23 cellular contexts compared by ENCODE assay signal in the genomic region with DNA sequence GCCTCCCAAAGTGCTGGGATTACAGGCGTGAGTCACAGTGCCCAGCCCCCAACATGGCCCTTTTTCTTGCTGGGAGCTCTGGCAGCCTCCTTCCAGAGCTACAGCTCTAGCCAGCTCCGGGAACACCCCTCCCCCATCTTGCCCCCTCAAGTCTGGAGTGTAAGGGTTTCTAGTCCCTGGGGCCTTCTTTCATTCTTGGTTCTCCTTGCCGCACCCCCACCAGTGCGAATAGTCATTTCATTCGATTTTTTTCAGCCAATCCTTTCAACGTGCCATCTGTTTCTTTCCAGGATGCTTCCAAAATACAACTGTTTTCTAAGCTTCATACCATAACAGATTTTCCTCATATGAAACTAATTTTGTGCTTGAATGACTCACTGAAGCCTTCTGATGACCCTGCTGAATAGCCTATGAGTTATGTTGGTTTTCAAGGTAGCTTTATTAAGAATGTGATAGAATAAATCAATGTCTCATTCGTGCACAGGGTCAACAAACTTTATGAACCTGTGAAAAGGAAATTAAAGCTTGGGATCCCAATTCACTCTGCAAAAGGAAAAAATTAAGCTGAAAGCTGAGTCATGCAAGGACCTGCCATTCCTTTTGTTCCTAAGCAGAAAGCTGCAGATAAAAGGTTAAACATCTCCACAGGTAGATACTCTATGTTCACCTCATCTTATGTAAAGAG. TPM values are rescaled to one million over a fixed set of nuclear protein-coding genes. Genes with fewer than 3 reads are reported as not detected.
DNase-seq lines count a peak whose midpoint lies in the region; ATAC-seq and TF ChIP-seq lines count a peak whose summit lies in the region.
"Had no signal": no experiment of that assay in that cellular context is flagged by ENCODE, and none has a peak within 500 bp of the region (broad histone marks: within the 10 kb centered on the region; RNA-seq: fewer than 3 reads in every experiment).

No MANE protein-coding gene starts in this region.

- H3K36me3 ChIP-seq in fibroblast of lung (ENCODE audit: control insufficient read depth, insufficient read depth, low read length), result no peaks in the 10 kb centered on the region
- H3K36me3 ChIP-seq in neuron (ENCODE audit: insufficient read depth, low read length), result no peaks in the 10 kb centered on the region
- no peaks in the 10 kb centered on the region for H3K36me3 ChIP-seq in mucosa of descending colon (ENCODE audit: low read depth)
- H3K36me3 ChIP-seq: BLaER1 treated with 17β-estradiol and CSF1 and Interleukin-3, amounts not matched to agents 10 nM and 100 nM; upper lobe of left lung had no signal

- no peaks in the 10 kb centered on the region for H3K79me2 ChIP-seq in fibroblast of lung (ENCODE audit: control insufficient read depth, insufficient read depth, low read length)

- H3K9ac ChIP-seq in fibroblast of lung (ENCODE audit: insufficient read depth, low read length), result no peak overlapping the region
- H3K9ac ChIP-seq: BLaER1 treated with 17β-estradiol and CSF1 and Interleukin-3, amounts not matched to agents 10 nM and 100 nM had no signal

- no peaks in the 10 kb centered on the region for H3K4me1 ChIP-seq in fibroblast of lung (ENCODE audit: control insufficient read depth, extremely low read depth, insufficient read depth, low read length)
- peaks cover 2% of the 10 kb centered on the region for H3K4me1 ChIP-seq in neuron (ENCODE audit: insufficient read depth, low read length)
- H3K4me1 ChIP-seq in mucosa of descending colon (ENCODE audit: low read depth), result no peaks in the 10 kb centered on the region
- H3K4me1 ChIP-seq: upper lobe of left lung had no signal

- no peaks in the 10 kb centered on the region for H4K20me1 ChIP-seq in fibroblast of lung (ENCODE audit: control insufficient read depth, extremely low read depth, insufficient read depth, low read length)
- H4K20me1 ChIP-seq: BLaER1 treated with 17β-estradiol and CSF1 and Interleukin-3, amounts not matched to agents 10 nM and 100 nM had no signal

- peak overlapping the region; percentile 5 for H3K4me2 ChIP-seq in fibroblast of lung (ENCODE audit: extremely low read depth, insufficient read depth, low read length)

- H3K4me3 ChIP-seq in fibroblast of lung (replicated peaks in 1 of 4; ENCODE audit: control extremely low read depth in 1 of 4, insufficient read depth in 1 of 4, low read depth in 3 of 4, low read length in 4 of 4), result no peak overlapping the region
- H3K4me3 ChIP-seq in neuron (ENCODE audit: low read length), result no peak overlapping the region
- H3K4me3 ChIP-seq in mucosa of descending colon, result no peak overlapping the region
- H3K4me3 ChIP-seq: BLaER1 treated with 17β-estradiol and CSF1 and Interleukin-3, amounts not matched to agents 10 nM and 100 nM; upper lobe of left lung had no signal

- no peak for ATAC-seq in mucosa of descending colon
- ATAC-seq: naive thymus-derived CD8-positive, alpha-beta T cell; stimulated activated naive B cell treated with anti-CD40 and anti-IgM and Interleukin-4, amounts not matched to agents 10 μg/mL and 1 μg/mL and 100 μg/mL, for 72 hours; T-helper 17 cell had no signal

- TF ChIP-seq CTCF in fibroblast of lung (conservative IDR thresholded peaks at IDR 0.05 in 1 of 2, IDR thresholded peaks at IDR 0.05 in 1 of 2; ENCODE audit: low read depth in 1 of 2, low read length in 2 of 2) (no peak), mucosa of descending colon (IDR thresholded peaks at IDR 0.05) (no peak)

- H2AFZ ChIP-seq in fibroblast of lung (ENCODE audit: low read length) (no peak overlapping the region), neuron (ENCODE audit: low read depth, low read length) (peak overlapping the region; percentile 46)

- H3K9me3 ChIP-seq in fibroblast of lung (ENCODE audit: control insufficient read depth, insufficient read depth, low read depth, low read length) (no peaks in the 10 kb centered on the region), neuron (ENCODE audit: low read length) (no peaks in the 10 kb centered on the region), mucosa of descending colon (no peaks in the 10 kb centered on the region)
- H3K9me3 ChIP-seq: BLaER1 treated with 17β-estradiol and CSF1 and Interleukin-3, amounts not matched to agents 10 nM and 100 nM; upper lobe of left lung had no signal

- intact Hi-C loops in mucosa of descending colon (cut with DNase I, micrococcal nuclease), result no loop called here

- in situ Hi-C loops in G401 (cut with HindIII; ENCODE audit: low sequenced_read_pairs), result no loop called here

- H3K27ac ChIP-seq in fibroblast of lung (ENCODE audit: insufficient read depth, low read length), result no peak overlapping the region
- no peak overlapping the region for H3K27ac ChIP-seq in caudate nucleus (ENCODE audit: low read depth, low read length)
- H3K27ac ChIP-seq: BLaER1 treated with 17β-estradiol and CSF1 and Interleukin-3, amounts not matched to agents 10 nM and 100 nM; upper lobe of left lung had no signal

- H3K27me3 ChIP-seq in fibroblast of lung (ENCODE audit: control insufficient read depth, insufficient read depth, low read length) (no peaks in the 10 kb centered on the region), neuron (ENCODE audit: insufficient read depth, low read length) (no peaks in the 10 kb centered on the region)
- H3K27me3 ChIP-seq: BLaER1 treated with 17β-estradiol and CSF1 and Interleukin-3, amounts not matched to agents 10 nM and 100 nM; upper lobe of left lung had no signal

- DNase-seq in G401 (ENCODE audit: low spot score) (peak; percentile 34), NCI-H446 (lab: John Stamatoyannopoulos, UW) (peak; percentile 83 to 97), fibroblast of lung (ENCODE audit: low read depth in 2 of 2) (peak; percentile 3 to 84), caudate nucleus (lab: John Stamatoyannopoulos, UW) (no peak), T-helper 9 cell (no peak), mucosa of descending colon (no peak)
- DNase-seq in activated CD4-positive, alpha-beta T cell treated with anti-CD3 and anti-CD28 coated beads, Interleukin-2, amount 50 U/mL, for 4 hours, result no peak
- DNase-seq: activated B cell treated with CpG ODN at 0.5 μM for 24 hours; cerebellar nuclear complex; DMS153; foreskin melanocyte; naive thymus-derived CD8-positive, alpha-beta T cell; NCI-H1105; NCI-H2171; SIG-M5; stimulated activated naive B cell treated with anti-CD40 and anti-IgM and Interleukin-4, amounts not matched to agents 10 μg/mL and 1 μg/mL and 100 μg/mL, for 72 hours; T-helper 17 cell; upper lobe of left lung had no signal

RNA-seq across cellular contexts. Expression of gene CDC14C, which starts 38.6 kb away (rescaled TPM):
- 0.12 TPM in 1 of 2 replicates, not detected in the other for total RNA-seq in G401 (2014; rRNA removed; shearing (Covaris generic))
- under 0.01 and 0.17 TPM in 2 replicates for total RNA-seq in fibroblast of lung
- polyA plus RNA-seq in fibroblast of lung, result 0.08 and 0.14 TPM in 2 replicates
- polyA plus RNA-seq in fibroblast of lung (2012), result 0.13 TPM in 1 of 2 replicates, not detected in the other
- not detected in 2 replicates for polyA minus RNA-seq in fibroblast of lung (ENCODE audit: low replicate concordance)
- total RNA-seq in mucosa of descending colon, result not detected
- total RNA-seq: activated B cell treated with CpG ODN at 0.5 μM for 24 hours; H1; lower leg skin; naive thymus-derived CD8-positive, alpha-beta T cell; pulmonary artery endothelial cell; T-helper 17 cell; upper lobe of left lung had no signal
- polyA plus RNA-seq: naive thymus-derived CD8-positive, alpha-beta T cell had no signal

Comparison
In these comparisons a context has a peak if more than half of its experiments do, and no peak if none do; other contexts are left out.
1. DNase-seq: peak in G401 (single experiment), NCI-H446 (2 of 2) and fibroblast of lung (2 of 2); none in caudate nucleus (0 of 61), T-helper 9 cell (single experiment), mucosa of descending colon (0 of 3) and activated CD4-positive, alpha-beta T cell treated with anti-CD3 and anti-CD28 coated beads, Interleukin-2, amount 50 U/mL, for 4 hours (0 of 2).